In the genomic region with DNA sequence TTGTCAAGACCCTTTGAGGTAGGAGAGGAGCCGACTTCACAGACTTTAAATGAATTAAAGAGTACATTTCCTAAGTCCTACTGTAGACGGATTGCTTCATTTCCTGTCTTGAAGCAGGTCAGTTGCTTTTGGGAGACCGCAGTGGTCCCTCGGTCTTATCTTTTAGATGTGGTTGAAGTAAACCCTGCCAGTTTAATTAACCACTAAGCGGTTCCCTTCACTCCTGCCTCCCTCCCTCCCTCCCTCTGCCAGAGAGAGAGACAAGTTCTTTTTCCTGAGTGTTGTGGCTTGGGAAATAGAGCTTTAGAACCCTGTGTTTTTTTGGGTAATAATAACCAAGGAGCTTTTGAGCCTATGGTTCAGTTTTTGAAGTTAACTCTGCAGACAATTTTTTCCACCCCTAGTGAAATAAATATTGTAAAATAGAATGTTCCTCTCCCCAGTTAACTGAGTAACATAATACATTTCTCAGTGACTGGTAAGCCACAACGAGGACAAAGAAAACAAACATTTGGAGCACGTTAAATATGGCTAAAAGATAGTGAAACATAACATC, we compare ENCODE assay signal across 10 cellular contexts.
A peak's percentile ranks its signal among the peaks of the same experiment; 100 is the strongest.
DNase-seq lines count a peak whose midpoint lies in the region; ATAC-seq and TF ChIP-seq lines count a peak whose summit lies in the region.
"Had no signal": no experiment of that assay in that cellular context is flagged by ENCODE, and none has a peak within 500 bp of the region (broad histone marks: within the 10 kb centered on the region; RNA-seq: fewer than 3 reads in every experiment).

No MANE protein-coding gene starts in this region.

- peak; percentile 49 to 68 for DNase-seq in SJCRH30
- DNase-seq in erythroblast (lab: John Stamatoyannopoulos, UW) = peak; percentile 42 to 69
- no peak for DNase-seq in sciatic nerve (ENCODE audit: low spot score)
- DNase-seq in H7 = no peak
- no peak for DNase-seq in activated CD4-positive, alpha-beta T cell treated with anti-CD3 and anti-CD28 coated beads for 1 hour
- no peak for DNase-seq in uterus
- DNase-seq: activated CD8-positive, alpha-beta memory T cell treated with anti-CD3 and anti-CD28 coated beads for 24 hours had no signal

- peaks cover 9% of the 10 kb centered on the region for H3K9me3 ChIP-seq in HUES48 (ENCODE audit: control insufficient read depth, insufficient read depth, low read length)
- peaks cover 8% of the 10 kb centered on the region; the same call in 1 of the 2 replicates for H3K9me3 ChIP-seq in SJCRH30 (replicated peaks)
- no peaks in the 10 kb centered on the region for H3K9me3 ChIP-seq in uterus

- peak overlapping the region; percentile 7; the same call in 1 of the 2 replicates for H3K9ac ChIP-seq in HUES48 (ENCODE audit: low read depth, low read length)

- H3K36me3 ChIP-seq in HUES48 (ENCODE audit: control insufficient read depth, insufficient read depth, low read length) = peaks cover 10% of the 10 kb centered on the region
- peaks cover 32% of the 10 kb centered on the region for H3K36me3 ChIP-seq in SJCRH30
- H3K36me3 ChIP-seq in H7 (replicated peaks; ENCODE audit: control insufficient read depth, insufficient read depth, low read length) = 0 out of 2 replicates have a peak, but pooled peaks cover 2% of the 10 kb centered on the region
- H3K36me3 ChIP-seq in uterus = no peaks in the 10 kb centered on the region

- TF ChIP-seq CTCF in uterus (IDR thresholded peaks at IDR 0.05) = no peak

- peak; percentile 43 for ATAC-seq in sciatic nerve
- ATAC-seq: esophagus mucosa, left lobe of liver had no signal

- H3K27me3 ChIP-seq in HUES48 (ENCODE audit: control insufficient read depth, insufficient read depth, low read length) (no peaks in the 10 kb centered on the region), SJCRH30 (no peaks in the 10 kb centered on the region), H7 (ENCODE audit: control insufficient read depth, insufficient read depth, low read length) (no peaks in the 10 kb centered on the region), uterus (no peaks in the 10 kb centered on the region)

- intact Hi-C loops in sciatic nerve (cut with DNase I) = no loop called here
- intact Hi-C loops in uterus (cut with DNase I; ENCODE audit: low total_unique reads) = no loop called here

- H3K4me3 ChIP-seq in HUES48 (ENCODE audit: low read depth, low read length) (no peak overlapping the region), SJCRH30 (no peak overlapping the region), H7 (ENCODE audit: insufficient read depth, low read depth, low read length) (no peak overlapping the region), uterus (no peak overlapping the region)

- TF ChIP-seq POLR2A in erythroblast (IDR thresholded peaks at IDR 0.05; ENCODE audit: low read length) (no peak), uterus (IDR thresholded peaks at IDR 0.05) (no peak)

- H3K4me1 ChIP-seq in HUES48 (ENCODE audit: control insufficient read depth, insufficient read depth, low read length) (peaks cover 33% of the 10 kb centered on the region), SJCRH30 (peaks cover 24% of the 10 kb centered on the region), uterus (no peaks in the 10 kb centered on the region)

- H3K27ac ChIP-seq in HUES48 (ENCODE audit: low read depth, low read length) = peak overlapping the region; percentile 36
- no peak overlapping the region for H3K27ac ChIP-seq in SJCRH30
- H3K27ac ChIP-seq in uterus = no peak overlapping the region

Comparison
In these comparisons a context has a peak if more than half of its experiments do, and no peak if none do; other contexts are left out.
1. DNase-seq: peak in SJCRH30 (2 of 2) and erythroblast (2 of 2); none in sciatic nerve (single experiment), H7 (single experiment), activated CD4-positive, alpha-beta T cell treated with anti-CD3 and anti-CD28 coated beads for 1 hour (single experiment) and uterus (0 of 2).